ENCODE assay signal across 11 cellular contexts in genomic region chr1:117058810-117059209, GRCh38. TPM values are rescaled to one million over a fixed set of nuclear protein-coding genes. Genes with fewer than 3 reads are reported as not detected.
A peak's percentile ranks its signal among the peaks of the same experiment; 100 is the strongest.
DNase-seq lines count a peak whose midpoint lies in the region; ATAC-seq and TF ChIP-seq lines count a peak whose summit lies in the region.
"Had no signal": no experiment of that assay in that cellular context is flagged by ENCODE, and none has a peak within 500 bp of the region (broad histone marks: within the 10 kb centered on the region; RNA-seq: fewer than 3 reads in every experiment).

No MANE protein-coding gene starts in this region.

- H3K4me1 ChIP-seq in adipocyte (ENCODE audit: control insufficient read depth, insufficient read depth, low read length) (peaks cover 12% of the 10 kb centered on the region), mesodermal cell (ENCODE audit: control insufficient read depth, insufficient read depth, low read length, poor library complexity, severe bottlenecking) (no peaks in the 10 kb centered on the region)

- H3K27me3 ChIP-seq in CD4-positive, alpha-beta T cell (ENCODE audit: control insufficient read depth, insufficient read depth, low read length): no peaks in the 10 kb centered on the region
- no peaks in the 10 kb centered on the region for H3K27me3 ChIP-seq in adipocyte (replicated peaks; ENCODE audit: control insufficient read depth, insufficient read depth, low read length)

- POLR2A ChIA-PET in CD4-positive, alpha-beta T cell (lab: Charles Lee): interaction anchor here (1.0 to 3.1 kb wide), 7 partner anchors 12 to 320 kb away, joined by 3 to 51 read pairs (median 17); no protein-coding TSS in a partner anchor

- DNase-seq in CD4-positive, alpha-beta T cell: no peak
- DNase-seq in Jurkat, Clone E6-1 (ENCODE audit: low read depth, low spot score): no peak
- DNase-seq in adipocyte (ENCODE audit: low read depth) (no peak), caudate nucleus (lab: John Stamatoyannopoulos, UW) (no peak), UCSD-AML1 (lab: John Stamatoyannopoulos, UW; ENCODE audit: unreplicated experiment) (no peak)
- DNase-seq: foreskin melanocyte had no signal

- peak overlapping the region; percentile 91 for H3K4me3 ChIP-seq in Jurkat, Clone E6-1 (ENCODE audit: low read length)
- H3K4me3 ChIP-seq in adipocyte (ENCODE audit: low read length) (peak overlapping the region; percentile 96), mesodermal cell (ENCODE audit: extremely low read depth, insufficient read depth, low read length, poor library complexity, severe bottlenecking) (peak overlapping the region; percentile 83)

- peaks cover 9% of the 10 kb centered on the region for H3K36me3 Mint-ChIP-seq in CD4-positive, alpha-beta T cell (ENCODE audit: low read depth)

- no peaks in the 10 kb centered on the region for H3K9me3 Mint-ChIP-seq in CD4-positive, alpha-beta T cell
- H3K9me3 Mint-ChIP-seq: activated B cell treated with CpG ODN at 0.5 μM for 24 hours; activated naive CD8-positive, alpha-beta T cell treated with anti-CD3 and anti-CD28 coated beads, Interleukin-2, amount 10 ng/mL, durations not matched to agents 7 days and 5 days had no signal

- no peak overlapping the region for H3K4me3 Mint-ChIP-seq in CD4-positive, alpha-beta T cell
- H3K4me3 Mint-ChIP-seq: activated B cell treated with CpG ODN at 0.5 μM for 24 hours; activated naive CD8-positive, alpha-beta T cell treated with anti-CD3 and anti-CD28 coated beads, Interleukin-2, amount 10 ng/mL, durations not matched to agents 7 days and 5 days had no signal

- H3K36me3 ChIP-seq in adipocyte (ENCODE audit: control insufficient read depth, insufficient read depth, low read length, severe bottlenecking) (no peaks in the 10 kb centered on the region), mesodermal cell (ENCODE audit: control insufficient read depth, insufficient read depth, low read length) (peaks cover 5% of the 10 kb centered on the region)

- ATAC-seq in CD4-positive, alpha-beta T cell (ENCODE audit: poor library complexity): no peak
- ATAC-seq in HG03442 (IDR thresholded peaks at IDR 0.05; ENCODE audit: unreplicated experiment) (no peak), HG03135 (IDR thresholded peaks at IDR 0.05; ENCODE audit: unreplicated experiment) (no peak)

- WGBS in mesodermal cell (ENCODE audit: insufficient coverage in 2 of 2), 2 experiments: 77 to 80% methylated on average over 2 to 3 of the region's 4 CpGs

- H3K9ac ChIP-seq in adipocyte (ENCODE audit: low read length): no peak overlapping the region

- peak overlapping the region; percentile 87 for H3K27ac ChIP-seq in CD4-positive, alpha-beta T cell (ENCODE audit: low read depth, low read length)
- H3K27ac ChIP-seq in mesodermal cell (ENCODE audit: low read depth, low read length, severe bottlenecking) (no peak overlapping the region), caudate nucleus (ENCODE audit: low read depth, low read length) (no peak overlapping the region)

- TF ChIP-seq CTCF in CD4-positive, alpha-beta T cell (IDR thresholded peaks at IDR 0.05): no peak

- no peak overlapping the region for H3K27ac Mint-ChIP-seq in CD4-positive, alpha-beta T cell
- H3K27ac Mint-ChIP-seq: activated B cell treated with CpG ODN at 0.5 μM for 24 hours had no signal

- intact Hi-C loops in CD4-positive, alpha-beta T cell (cut with DNase I, micrococcal nuclease): loop anchor here (2.0 to 10.0 kb wide), 3 partner anchors 294 to 488 kb away; partner anchors contain the start of gene CD58 (in 2 of the 2)

- H3K4me1 Mint-ChIP-seq in CD4-positive, alpha-beta T cell (ENCODE audit: low read depth): peaks cover 44% of the 10 kb centered on the region

- CTCF ChIA-PET in CD4-positive, alpha-beta T cell (lab: Charles Lee): interaction anchor here (1.3 to 1.6 kb wide), 3 partner anchors 242 to 484 kb away, joined by 5 to 8 read pairs (median 6); no protein-coding TSS in a partner anchor

- no peaks in the 10 kb centered on the region for H3K27me3 Mint-ChIP-seq in CD4-positive, alpha-beta T cell
- H3K27me3 Mint-ChIP-seq: activated B cell treated with CpG ODN at 0.5 μM for 24 hours; activated naive CD8-positive, alpha-beta T cell treated with anti-CD3 and anti-CD28 coated beads, Interleukin-2, amount 10 ng/mL, durations not matched to agents 7 days and 5 days had no signal

- H3K9me3 ChIP-seq in CD4-positive, alpha-beta T cell (ENCODE audit: control insufficient read depth, low read length): no peaks in the 10 kb centered on the region
- H3K9me3 ChIP-seq in adipocyte (ENCODE audit: control insufficient read depth, low read length): no peaks in the 10 kb centered on the region
- H3K9me3 ChIP-seq in mesodermal cell (ENCODE audit: control insufficient read depth, low read length): no peaks in the 10 kb centered on the region

RNA-seq across cellular contexts. Expression of gene TTF2, which starts 1.3 kb away (rescaled TPM):
- 10 to 100 TPM; 35.4 to 36.6 TPM for total RNA-seq in CD4-positive, alpha-beta T cell
- polyA plus RNA-seq in Jurkat, Clone E6-1 (2012; ENCODE audit: insufficient read depth, insufficient read length): 113 TPM
- 24.4 TPM for polyA plus RNA-seq in mesodermal cell (2013, experiment 1 of 2)
- 22.7 TPM for polyA plus RNA-seq in mesodermal cell (2013, experiment 2 of 2)

RNA-seq across cellular contexts. Expression of gene CD101, which starts 57.2 kb away (rescaled TPM):
- 1 to 10 TPM; 2.1 to 2.2 TPM for total RNA-seq in CD4-positive, alpha-beta T cell
- not detected for polyA plus RNA-seq in Jurkat, Clone E6-1 (2012; ENCODE audit: insufficient read depth, insufficient read length)
- 1.4 TPM for polyA plus RNA-seq in mesodermal cell (2013, experiment 1 of 2)
- polyA plus RNA-seq in mesodermal cell (2013, experiment 2 of 2): 0.40 TPM
